8 cellular contexts compared by ENCODE assay signal in the genomic region with DNA sequence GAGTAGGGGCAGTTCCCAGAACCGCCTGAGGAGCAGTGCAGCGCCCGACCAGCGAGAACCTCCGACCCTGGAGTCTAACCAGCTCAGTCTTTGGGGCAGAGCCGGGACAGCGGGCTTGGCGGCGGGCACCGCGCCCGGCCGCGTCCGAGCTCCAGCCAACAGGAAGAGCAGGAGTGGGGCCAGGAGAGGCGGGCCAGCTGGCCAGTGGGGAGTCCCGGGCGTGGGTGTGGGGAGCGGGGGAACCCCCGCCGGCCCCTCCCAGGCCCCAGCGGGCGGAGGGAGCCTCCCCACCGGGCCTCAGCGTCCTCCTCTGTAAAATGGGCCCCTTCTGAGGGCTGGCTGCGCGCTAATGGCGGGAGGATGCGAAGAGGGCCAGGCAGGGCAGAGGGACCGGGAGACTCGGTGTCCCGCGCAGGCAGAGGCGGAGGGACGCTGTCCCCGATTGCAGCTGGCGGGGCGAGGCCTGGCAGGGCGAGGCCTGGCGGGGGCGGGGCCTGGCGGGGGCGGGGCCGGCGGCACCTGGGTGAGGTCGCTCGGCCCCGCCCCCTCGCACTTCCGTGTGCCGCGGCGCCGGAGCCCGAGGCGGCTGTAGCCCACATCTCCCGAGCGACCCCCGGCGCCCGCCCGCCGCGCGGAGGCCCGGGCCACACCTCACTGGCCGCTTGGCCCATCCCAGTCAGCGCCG. TPM values are rescaled to one million over a fixed set of nuclear protein-coding genes. Genes with fewer than 3 reads are reported as not detected.
DNase-seq lines count a peak whose midpoint lies in the region; ATAC-seq and TF ChIP-seq lines count a peak whose summit lies in the region.

A gene (plus strand): TSS at position 550 of the 685 bp plus-strand sequence. CDS start 17,214 bp downstream, outside the sequence.

- peaks cover 19% of the 10 kb centered on the region for H3K27me3 Mint-ChIP-seq in activated naive CD4-positive, alpha-beta T cell treated with anti-CD3 and anti-CD28 coated beads for 36 hours (ENCODE audit: low read depth)

- H3K9me3 ChIP-seq in suprapubic skin, result no peaks in the 10 kb centered on the region

- peaks cover 18% of the 10 kb centered on the region for H3K4me1 Mint-ChIP-seq in activated naive CD4-positive, alpha-beta T cell treated with anti-CD3 and anti-CD28 coated beads for 36 hours (ENCODE audit: low read depth)

- H3K27ac Mint-ChIP-seq in activated naive CD4-positive, alpha-beta T cell treated with anti-CD3 and anti-CD28 coated beads for 36 hours, result peak within 1 kb of the TSS; percentile 59

- H3K9me3 Mint-ChIP-seq in activated naive CD4-positive, alpha-beta T cell treated with anti-CD3 and anti-CD28 coated beads for 36 hours, result no peaks in the 10 kb centered on the region

- H3K4me3 Mint-ChIP-seq in activated naive CD4-positive, alpha-beta T cell treated with anti-CD3 and anti-CD28 coated beads for 36 hours, result peak within 1 kb of the TSS; percentile 74

- no peaks in the 10 kb centered on the region for H3K36me3 ChIP-seq in suprapubic skin

- in situ Hi-C loops in SK-MEL-5 (cut with HindIII; ENCODE audit: low pct_unique_long_range_greater_than_20kb, low sequenced_read_pairs), result no loop called here

- H3K36me3 Mint-ChIP-seq in activated naive CD4-positive, alpha-beta T cell treated with anti-CD3 and anti-CD28 coated beads for 36 hours (ENCODE audit: low read depth), result no peaks in the 10 kb centered on the region

- CTCF ChIA-PET in activated naive CD4-positive, alpha-beta T cell treated with anti-CD3 and anti-CD28 coated beads for 36 hours (lab: Charles Lee), result interaction anchor here (0.6 to 3.4 kb wide), 3 partner anchors 15 to 29 kb away, joined by 4 to 14 read pairs (median 8); no protein-coding TSS in a partner anchor

- no peak for TF ChIP-seq CTCF in omental fat pad (IDR thresholded peaks at IDR 0.05)
- TF ChIP-seq CTCF in suprapubic skin (IDR thresholded peaks at IDR 0.05), result peak in 1 of 2 donors; percentile 62

- H3K4me1 ChIP-seq in suprapubic skin, result peaks cover 67% of the 10 kb centered on the region

- peak in 1 of 2 donors; percentile 52 for TF ChIP-seq POLR2A in suprapubic skin (IDR thresholded peaks at IDR 0.05)

- peak within 1 kb of the TSS; percentile 92 for H3K4me3 ChIP-seq in suprapubic skin

- H3K27me3 ChIP-seq in suprapubic skin, result no peaks in the 10 kb centered on the region

- DNase-seq in DMS 273 (lab: John Stamatoyannopoulos, UW; ENCODE audit: unreplicated experiment) (peak; percentile 76), HT1080 (ENCODE audit: low read depth) (peak; percentile 87), SK-MEL-5 (ENCODE audit: low read depth, low spot score) (peak; percentile 72), globus pallidus (ENCODE audit: low spot score) (peak; percentile 79), omental fat pad (ENCODE audit: low spot score) (no peak), suprapubic skin (ENCODE audit: low spot score in 2 of 2) (peak; percentile 89 to 90)
- peak; percentile 76 for DNase-seq in activated naive CD4-positive, alpha-beta T cell treated with anti-CD3 and anti-CD28 coated beads for 36 hours

- ATAC-seq in GM19468 (IDR thresholded peaks at IDR 0.05; ENCODE audit: extremely low read depth, unreplicated experiment) (peak; percentile 20), omental fat pad (ENCODE audit: low FRiP score) (peak; percentile 90)

- WGBS in suprapubic skin, result 2% methylated on average over 36 of the region's 69 CpGs

- intact Hi-C loops in activated naive CD4-positive, alpha-beta T cell treated with anti-CD3 and anti-CD28 coated beads for 36 hours (cut with micrococcal nuclease), result loop anchor here (2.0 kb wide), 1 partner anchor 58 kb away; no protein-coding TSS in a partner anchor

- no peak for TF ChIP-seq EP300 in suprapubic skin (IDR thresholded peaks at IDR 0.05)

- H3K27ac ChIP-seq in suprapubic skin, result peak within 1 kb of the TSS; percentile 85

RNA-seq across cellular contexts. Expression of the gene that starts here (rescaled TPM):
- total RNA-seq in HT1080 (2014; rRNA removed; shearing (Covaris generic)), result 5.5 and 7.4 TPM in 2 replicates
- polyA plus RNA-seq in HT1080 (2015; cell fraction: cytosol; rRNA removed), result 50.0 and 54.7 TPM in 2 replicates
- 62.3 and 71.9 TPM in 2 replicates for polyA plus RNA-seq in HT1080 (2015; cell fraction: nucleus; rRNA removed)
- 3.3 and 4.0 TPM in 2 replicates for total RNA-seq in SK-MEL-5 (2014; rRNA removed; shearing (Covaris generic))
- polyA plus RNA-seq in SK-MEL-5 (2015; cell fraction: cytosol; rRNA removed), result 60.2 and 68.2 TPM in 2 replicates
- polyA plus RNA-seq in SK-MEL-5 (2015; cell fraction: nucleus; rRNA removed), result 33.7 and 45.3 TPM in 2 replicates
- 10 to 100 TPM in 1 of 2 experiments, 1 to 10 TPM in 1; 9.1 to 10.2 TPM for total RNA-seq in activated naive CD4-positive, alpha-beta T cell treated with anti-CD3 and anti-CD28 coated beads for 36 hours
- 10 to 100 TPM; 21.5 to 39.9 (median 30.3) TPM for total RNA-seq in omental fat pad
- total RNA-seq in suprapubic skin, result 10 to 100 TPM; 27.9 to 31.3 (median 29.3) TPM
